In genomic region chr15:80567721-80568157, GRCh38 we compare ENCODE assay signal across 8 cellular contexts.
DNase-seq lines count a peak whose midpoint lies in the region; ATAC-seq, FAIRE-seq and TF ChIP-seq lines count a peak whose summit lies in the region.

No MANE protein-coding gene starts in this region.

- DNase-seq in BE2C (peak; percentile 57), GM18507 (ENCODE audit: extremely low spot score, insufficient read length, low read depth) (peak; percentile 11), NCI-H69 (lab: John Stamatoyannopoulos, UW) (peak; percentile 69), anterior cingulate cortex (lab: John Stamatoyannopoulos, UW) (peak in 47 of 58 donors; percentile 12 to 86 (median 47)), left ventricle myocardium superior (no peak), pulmonary artery endothelial cell (ENCODE audit: low read depth, low spot score) (peak; percentile 71)

- TF ChIP-seq CTCF in BE2C (IDR thresholded peaks at IDR 0.05; ENCODE audit: low read depth, low read length): peak; percentile 84

- ATAC-seq in left ventricle myocardium superior (peak; percentile 86), HG03442 (IDR thresholded peaks at IDR 0.05; ENCODE audit: unreplicated experiment) (no peak), GM18519 (IDR thresholded peaks at IDR 0.05; ENCODE audit: low FRiP score, unreplicated experiment) (no peak)

- H3K4me1 ChIP-seq in BE2C: no peaks in the 10 kb centered on the region

- intact Hi-C loops in left ventricle myocardium superior (cut with micrococcal nuclease): loop anchor here (10.0 kb wide), 2 partner anchors 207 to 407 kb away; partner anchors contain the start of gene CEMIP

- H3K4me3 ChIP-seq in BE2C (ENCODE audit: low read depth, low read length): no peak overlapping the region

- H3K27me3 ChIP-seq in BE2C: no peaks in the 10 kb centered on the region

- no peaks in the 10 kb centered on the region for H3K36me3 ChIP-seq in BE2C

- peak; percentile 49 for FAIRE-seq in GM18507 (lab: Jason Lieb, UNC)

- no peaks in the 10 kb centered on the region for H3K9me3 ChIP-seq in BE2C
